ENCODE assay signal across 17 cellular contexts in genomic region chr22:49365191-49365837, GRCh38.
DNase-seq lines count a peak whose midpoint lies in the region; ATAC-seq, FAIRE-seq and TF ChIP-seq lines count a peak whose summit lies in the region.
"Had no signal": no experiment of that assay in that cellular context is flagged by ENCODE, and none has a peak within 500 bp of the region (broad histone marks: within the 10 kb centered on the region; RNA-seq: fewer than 3 reads in every experiment).

No MANE protein-coding gene starts in this region.

- FAIRE-seq in kidney (lab: Jason Lieb, UNC) = no peak
- FAIRE-seq: H54 had no signal

- H3K27ac ChIP-seq in kidney (ENCODE audit: low read depth in 2 of 2, low read length in 2 of 2) = no peak overlapping the region
- no peak overlapping the region for H3K27ac ChIP-seq in thyroid gland
- H3K27ac ChIP-seq: Peyer's patch had no signal

- H3K4me3 ChIP-seq in kidney (ENCODE audit: low read length in 2 of 2) (no peak overlapping the region), thyroid gland (replicated peaks in 1 of 3) (no peak overlapping the region)
- H3K4me3 ChIP-seq: Peyer's patch had no signal

- no peaks in the 10 kb centered on the region for H3K27me3 Mint-ChIP-seq in osteocyte (ENCODE audit: unreplicated experiment)

- H3K36me3 ChIP-seq in kidney (ENCODE audit: control insufficient read depth in 1 of 2, insufficient read depth in 2 of 2, low read length in 2 of 2) = no peaks in the 10 kb centered on the region
- H3K36me3 ChIP-seq in thyroid gland = no peaks in the 10 kb centered on the region
- H3K36me3 ChIP-seq: Peyer's patch had no signal

- WGBS in thyroid gland, 2 donors = 82 to 89% methylated on average over 15 of the region's 15 CpGs

- H3K27ac Mint-ChIP-seq in osteocyte (ENCODE audit: unreplicated experiment) = no peak overlapping the region

- no peaks in the 10 kb centered on the region for H3K9me3 Mint-ChIP-seq in osteocyte (ENCODE audit: unreplicated experiment)

- DNase-seq in D341Med (ENCODE audit: low spot score) = peak; percentile 13
- DNase-seq in NCI-H345 (lab: John Stamatoyannopoulos, UW) = peak; percentile 85
- DNase-seq in kidney = peak; percentile 43
- peak; percentile 69 for DNase-seq in osteocyte (ENCODE audit: extremely low spot score, unreplicated experiment)
- DNase-seq in thyroid gland = no peak
- DNase-seq: AML-193, Caco-2, DMS53, IMR-90, Kasumi-1, NCI-H1105 treated with DMSO at 0.1 percent for 48 hours, NCI-H2029, NCI-H526 treated with DMSO at 0.1 percent for 48 hours had no signal

- TF ChIP-seq CTCF in kidney (IDR thresholded peaks at IDR 0.05; ENCODE audit: borderline replicate concordance, extremely low read depth, insufficient read depth) = no peak
- no peak for TF ChIP-seq CTCF in osteocyte (IDR thresholded peaks at IDR 0.05)
- TF ChIP-seq CTCF in thyroid gland (IDR thresholded peaks at IDR 0.05) = no peak

- intact Hi-C loops in kidney (cut with DNase I) (no loop called here), thyroid gland (cut with DNase I) (no loop called here)

- ATAC-seq in HG03460 (IDR thresholded peaks at IDR 0.05; ENCODE audit: unreplicated experiment) = no peak
- ATAC-seq in HG02798 (IDR thresholded peaks at IDR 0.05; ENCODE audit: poor library complexity, unreplicated experiment) = no peak

- H3K9ac ChIP-seq in kidney (ENCODE audit: low read length in 2 of 2) = no peak overlapping the region

- H3K27me3 ChIP-seq in thyroid gland = no peaks in the 10 kb centered on the region
- H3K27me3 ChIP-seq: Peyer's patch had no signal

- peaks cover 19% of the 10 kb centered on the region for H3K4me1 Mint-ChIP-seq in osteocyte (ENCODE audit: unreplicated experiment)

- TF ChIP-seq POLR2A in thyroid gland (IDR thresholded peaks at IDR 0.05) = no peak

- H3K4me1 ChIP-seq in kidney (ENCODE audit: control insufficient read depth in 1 of 2, insufficient read depth in 1 of 2, low read depth in 1 of 2, low read length in 2 of 2) (no peaks in the 10 kb centered on the region), thyroid gland (no peaks in the 10 kb centered on the region)
- H3K4me1 ChIP-seq: Peyer's patch had no signal

- H3K9me3 ChIP-seq in kidney (ENCODE audit: control insufficient read depth in 1 of 2, low read length in 2 of 2) (no peaks in the 10 kb centered on the region), thyroid gland (no peaks in the 10 kb centered on the region)
- H3K9me3 ChIP-seq: Caco-2, Peyer's patch had no signal

- H3K4me3 Mint-ChIP-seq in osteocyte (ENCODE audit: unreplicated experiment) = no peak overlapping the region

- H3K36me3 Mint-ChIP-seq in osteocyte (ENCODE audit: unreplicated experiment) = no peaks in the 10 kb centered on the region

Comparison
In these comparisons a context has a peak if more than half of its experiments do, and no peak if none do; other contexts are left out.
1. DNase-seq: peak in D341Med (single experiment), NCI-H345 (single experiment), kidney (single experiment) and osteocyte (single experiment); none in thyroid gland (0 of 2).